Comparison of ENCODE assay signal across 8 cellular contexts in genomic region chr10:102660891-102661613, GRCh38. TPM values are rescaled to one million over a fixed set of nuclear protein-coding genes. Genes with fewer than 3 reads are reported as not detected.
DNase-seq lines count a peak whose midpoint lies in the region; ATAC-seq and TF ChIP-seq lines count a peak whose summit lies in the region.

No MANE protein-coding gene starts in this region.

- 10 to 21% (median 18%) methylated on average over 2 to 22 of the region's 22 CpGs for WGBS in heart left ventricle, 4 donors

- DNase-seq in NCI-H1694 treated with DMSO at 0.1 percent for 48 hours (lab: John Stamatoyannopoulos, UW) = peak; percentile 44
- peak; percentile 85 to 89 for DNase-seq in activated T-cell treated with anti-CD3 and anti-CD28 coated beads, Interleukin-2, amount 50 U/mL, for 48 hours
- peak; percentile 70 to 88 (median 80) for DNase-seq in heart left ventricle
- DNase-seq in stimulated activated CD4-positive, alpha-beta T cell treated with anti-CD3 and anti-CD28 coated beads, Interleukin-12 subunit alpha, Interleukin-12 subunit beta, amount 100 ng/mL, for 48 hours (ENCODE audit: low read depth in 2 of 3, low spot score in 1 of 3) = peak; percentile 53 to 74 (median 71)
- no peak for DNase-seq in HuH-7 (ENCODE audit: low spot score)
- DNase-seq in ascending aorta (ENCODE audit: low spot score in 2 of 2) = no peak

- H3K9me3 ChIP-seq in heart left ventricle (no peaks in the 10 kb centered on the region), ascending aorta (no peaks in the 10 kb centered on the region)

- H3K27me3 ChIP-seq in heart left ventricle (no peaks in the 10 kb centered on the region), ascending aorta (no peaks in the 10 kb centered on the region)

- H3K4me3 ChIP-seq in heart left ventricle (peak overlapping the region in 3 of 12 donors; percentile 3 to 25 (median 15)), ascending aorta (peak overlapping the region in 1 of 2 donors; percentile 19)

- intact Hi-C loops in heart left ventricle (cut with DNase I) (no loop called here), ascending aorta (cut with DNase I) (no loop called here)

- ATAC-seq in GM18505 (IDR thresholded peaks at IDR 0.05; ENCODE audit: unreplicated experiment) = peak; percentile 75
- peak; percentile 68 for ATAC-seq in HG02571 (IDR thresholded peaks at IDR 0.05; ENCODE audit: unreplicated experiment)
- ATAC-seq in heart left ventricle = peak; percentile 9 to 84 (median 78)

- H3K27ac ChIP-seq in heart left ventricle (peak overlapping the region in 10 of 12 donors; percentile 2 to 74 (median 47)), ascending aorta (peak overlapping the region in 1 of 2 donors; percentile 34)

- peaks cover 4 to 48% (median 31%) of the 10 kb centered on the region in 12 donors for H3K4me1 ChIP-seq in heart left ventricle
- H3K4me1 ChIP-seq in ascending aorta = peaks cover 6 to 9% of the 10 kb centered on the region in 2 donors

- TF ChIP-seq POLR2A in GM18505 (IDR thresholded peaks at IDR 0.05; ENCODE audit: borderline replicate concordance, extremely low read depth, insufficient read depth, insufficient read length) (peak; percentile 53), heart left ventricle (IDR thresholded peaks at IDR 0.05) (no peak)

- H3K36me3 ChIP-seq in heart left ventricle (peaks cover 0 to 34% (median 29%) of the 10 kb centered on the region in 9 donors), ascending aorta (peaks cover 23 to 25% of the 10 kb centered on the region in 2 donors)

- TF ChIP-seq CTCF in heart left ventricle (IDR thresholded peaks at IDR 0.05) = no peak
- TF ChIP-seq CTCF in ascending aorta (IDR thresholded peaks at IDR 0.05) = no peak

RNA-seq across cellular contexts. Expression of gene TRIM8, which starts 16.8 kb away (rescaled TPM):
- total RNA-seq in heart left ventricle = 100 to 1,000 TPM in 6 of 9 donors, 10 to 100 TPM in 3; 91.5 to 225 (median 107) TPM
- polyA plus RNA-seq in heart left ventricle = 10 to 100 TPM; 38.9 to 94.6 TPM
- total RNA-seq in ascending aorta = 216 TPM

RNA-seq across cellular contexts. Expression of gene ARL3, which starts 53.1 kb away (rescaled TPM):
- total RNA-seq in heart left ventricle (10 to 100 TPM in 7 of 9 donors, 1 to 10 TPM in 2; 5.8 to 17.0 (median 12.6) TPM), ascending aorta (2.0 TPM)
- 10 to 100 TPM in 1 of 2 donors, 1 to 10 TPM in 1; 9.0 to 19.3 TPM for polyA plus RNA-seq in heart left ventricle

RNA-seq across cellular contexts. Expression of gene SFXN2, which starts 53.4 kb away (rescaled TPM):
- 1 to 10 TPM in 7 of 9 donors, under 1 TPM in 2; 0.50 to 7.2 (median 2.4) TPM for total RNA-seq in heart left ventricle
- 1 to 10 TPM; 1.8 to 5.9 TPM for polyA plus RNA-seq in heart left ventricle
- total RNA-seq in ascending aorta = 2.1 TPM

Comparison
In these comparisons a context has a peak if more than half of its experiments do, and no peak if none do; other contexts are left out.
1. DNase-seq: peak in NCI-H1694 treated with DMSO at 0.1 percent for 48 hours (single experiment), activated T-cell treated with anti-CD3 and anti-CD28 coated beads, Interleukin-2, amount 50 U/mL, for 48 hours (2 of 2), heart left ventricle (5 of 5) and stimulated activated CD4-positive, alpha-beta T cell treated with anti-CD3 and anti-CD28 coated beads, Interleukin-12 subunit alpha, Interleukin-12 subunit beta, amount 100 ng/mL, for 48 hours (3 of 3); none in HuH-7 (single experiment) and ascending aorta (0 of 2).
2. Peak in every context shown above with its lines, with median percentiles within 50 percentile points of each other: ATAC-seq.